27 cellular contexts compared by ENCODE assay signal in the genomic region with DNA sequence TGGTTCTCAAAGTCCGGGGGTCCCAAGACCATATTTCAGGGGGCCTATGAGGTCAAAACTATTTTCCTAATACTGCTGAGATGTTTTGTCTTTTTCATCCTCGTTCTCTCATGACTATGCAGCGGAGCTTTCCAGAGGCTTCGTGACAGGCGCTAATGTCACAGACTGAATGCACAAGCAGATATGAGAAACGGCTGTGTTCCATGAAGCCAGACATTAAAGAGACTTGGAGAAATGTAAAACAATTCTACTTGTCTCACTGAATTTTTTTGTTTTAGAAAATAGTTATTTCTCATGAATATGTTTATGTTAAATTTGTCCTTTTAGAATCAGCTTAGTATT. TPM values are rescaled to one million over a fixed set of nuclear protein-coding genes. Genes with fewer than 3 reads are reported as not detected.
"Had no signal": no experiment of that assay in that cellular context is flagged by ENCODE, and none has a peak within 500 bp of the region (broad histone marks: within the 10 kb centered on the region; RNA-seq: fewer than 3 reads in every experiment).

No MANE protein-coding gene starts in this region.

- H3K27ac ChIP-seq: thoracic aorta, vagina had no signal

- H3K4me3 ChIP-seq: thoracic aorta, vagina had no signal

- ATAC-seq: left colon; stimulated activated naive B cell treated with anti-CD40 and anti-IgM and Interleukin-4, amounts not matched to agents 10 μg/mL and 1 μg/mL and 100 μg/mL, for 72 hours; WTC11 had no signal

- H3K9me3 ChIP-seq: thoracic aorta, vagina had no signal

- DNase-seq: activated CD4-positive, alpha-beta T cell treated with anti-CD3 and anti-CD28 coated beads, Interleukin-2, amount 50 U/mL, for 4 hours; activated CD8-positive, alpha-beta memory T cell treated with anti-CD3 and anti-CD28 coated beads for 24 hours; activated CD8-positive, alpha-beta memory T cell treated with anti-CD3 and anti-CD28 coated beads, Interleukin-2, amount 50 U/mL, for 4 hours; activated naive CD4-positive, alpha-beta T cell treated with Interleukin-2 at 50 U/mL for 16 hours; activated naive CD8-positive, alpha-beta T cell treated with anti-CD3 and anti-CD28 coated beads, Interleukin-2, amount 10 ng/mL, durations not matched to agents 7 days and 5 days; activated T-cell treated with anti-CD3 and anti-CD28 coated beads, Interleukin-2, amount 50 U/mL, for 24 hours; amygdala; cerebellar nuclear complex; cortex of kidney; foreskin fibroblast; left colon; occipital lobe; posterior cingulate gyrus; small intestine; stimulated activated CD4-positive, alpha-beta T cell treated with anti-CD3 and anti-CD28 coated beads, Interleukin-15, amount 100 ng/mL, for 24 hours; stimulated activated naive B cell treated with anti-CD40 and anti-IgM and Interleukin-4, amounts not matched to agents 10 μg/mL and 1 μg/mL and 100 μg/mL, for 72 hours; T-helper 9 cell had no signal

- H3K27me3 ChIP-seq: vagina had no signal

- H3K36me3 ChIP-seq: thoracic aorta, vagina had no signal

RNA-seq across cellular contexts. Expression of a gene that starts 56.1 kb away (rescaled TPM):
- total RNA-seq: activated naive CD8-positive, alpha-beta T cell treated with anti-CD3 and anti-CD28 coated beads, Interleukin-2, amount 10 ng/mL, durations not matched to agents 7 days and 5 days; activated T-helper 2 cell treated with anti-CD3 and anti-CD28 coated beads, Interferon-gamma antibody, Interleukin-2, Interleukin-4, amounts not matched to agents 10 μg/mL and 5 μg/mL and 100 μg/mL, durations not matched to agents 14 hours and 24 hours and 36 hours; fibroblast of lung; glomerular endothelial cell; lower leg skin; mononuclear cell; myocyte; occipital lobe; sciatic nerve; thoracic aorta; vagina had no signal
